ENCODE assay signal across 29 cellular contexts in genomic region chr6:55621993-55622392, GRCh38. TPM values are rescaled to one million over a fixed set of nuclear protein-coding genes. Genes with fewer than 3 reads are reported as not detected.
"Had no signal": no experiment of that assay in that cellular context is flagged by ENCODE, and none has a peak within 500 bp of the region (broad histone marks: within the 10 kb centered on the region; RNA-seq: fewer than 3 reads in every experiment).

No MANE protein-coding gene starts in this region.

- H3K27me3 ChIP-seq: stomach, suprapubic skin, testis, thyroid gland, tibial artery, tibial nerve, transverse colon, upper lobe of left lung, upper lobe of right lung, uterus, vagina had no signal

- H3K27ac ChIP-seq: stomach, suprapubic skin, testis, thoracic aorta, thyroid gland, tibial artery, tibial nerve, transverse colon, upper lobe of left lung, upper lobe of right lung, uterus, vagina had no signal

- H3K36me3 ChIP-seq: stomach, suprapubic skin, thoracic aorta, thyroid gland, tibial artery, tibial nerve, transverse colon, upper lobe of left lung, upper lobe of right lung, uterus, vagina had no signal

- H3K4me3 ChIP-seq: stomach, suprapubic skin, testis, thoracic aorta, thyroid gland, tibial artery, tibial nerve, transverse colon, upper lobe of left lung, upper lobe of right lung, uterus, vagina had no signal

- H3K27me3 Mint-ChIP-seq: stimulated activated memory B cell treated with anti-CD40 and anti-IgM and Interleukin-4, amounts not matched to agents 10 μg/mL and 1 μg/mL and 100 μg/mL, for 72 hours; stimulated activated naive B cell treated with anti-CD40 and anti-IgM and Interleukin-4, amounts not matched to agents 10 μg/mL and 1 μg/mL and 100 μg/mL, for 72 hours; stimulated activated naive CD8-positive, alpha-beta T cell treated with anti-CD3 and anti-CD28 coated beads, Interleukin-15, amount 100 ng/mL, for 72 hours; stimulated activated naive CD8-positive, alpha-beta T cell treated with anti-CD3 and anti-CD28 coated beads, Interleukin-15, Interleukin-2, amounts not matched to agents 100 ng/mL and 50 ng/mL, for 24 hours; type B pancreatic cell had no signal

- H3K4me1 Mint-ChIP-seq: stimulated activated effector memory CD8-positive, alpha-beta T cell treated with anti-CD3 and anti-CD28 coated beads, Interleukin-12 subunit alpha, Interleukin-12 subunit beta, amount 100 ng/mL, for 72 hours; stimulated activated memory B cell treated with anti-CD40 and anti-IgM and Interleukin-4, amounts not matched to agents 10 μg/mL and 1 μg/mL and 100 μg/mL, for 72 hours; stimulated activated naive CD8-positive, alpha-beta T cell treated with anti-CD3 and anti-CD28 coated beads, Interleukin-15, amount 100 ng/mL, for 72 hours had no signal

- H3K27ac Mint-ChIP-seq: stimulated activated effector memory CD8-positive, alpha-beta T cell treated with anti-CD3 and anti-CD28 coated beads, Interleukin-12 subunit alpha, Interleukin-12 subunit beta, amount 100 ng/mL, for 72 hours; stimulated activated memory B cell treated with anti-CD40 and anti-IgM and Interleukin-4, amounts not matched to agents 10 μg/mL and 1 μg/mL and 100 μg/mL, for 72 hours; stimulated activated naive B cell treated with anti-CD40 and anti-IgM and Interleukin-4, amounts not matched to agents 10 μg/mL and 1 μg/mL and 100 μg/mL, for 72 hours; stimulated activated naive CD8-positive, alpha-beta T cell treated with anti-CD3 and anti-CD28 coated beads, Interleukin-15, amount 100 ng/mL, for 72 hours; stimulated activated naive CD8-positive, alpha-beta T cell treated with anti-CD3 and anti-CD28 coated beads, Interleukin-15, Interleukin-2, amounts not matched to agents 100 ng/mL and 50 ng/mL, for 24 hours; type B pancreatic cell had no signal

- ATAC-seq: stimulated activated effector memory CD8-positive, alpha-beta T cell treated with anti-CD3 and anti-CD28 coated beads, Interleukin-12 subunit alpha, Interleukin-12 subunit beta, amount 100 ng/mL, for 72 hours; stimulated activated memory B cell treated with anti-CD40 and anti-IgM and Interleukin-4, amounts not matched to agents 10 μg/mL and 1 μg/mL and 100 μg/mL, for 72 hours; stimulated activated naive B cell treated with anti-CD40 and anti-IgM and Interleukin-4, amounts not matched to agents 10 μg/mL and 1 μg/mL and 100 μg/mL, for 72 hours; stimulated activated naive CD8-positive, alpha-beta T cell treated with anti-CD3 and anti-CD28 coated beads, Interleukin-15, amount 100 ng/mL, for 72 hours; stimulated activated naive CD8-positive, alpha-beta T cell treated with anti-CD3 and anti-CD28 coated beads, Interleukin-15, Interleukin-2, amounts not matched to agents 100 U/mL and 50 U/mL, for 24 hours; upper lobe of right lung had no signal

- DNase-seq: stimulated activated CD4-positive, alpha-beta T cell treated with anti-CD3 and anti-CD28 coated beads, Interleukin-2, amount 100 ng/mL, for 48 hours; stimulated activated CD4-positive, alpha-beta T cell treated with anti-CD3 and anti-CD28 coated beads, Interleukin-4, amount 100 ng/mL, for 1 hour; stimulated activated CD4-positive, alpha-beta T cell treated with anti-CD3 and anti-CD28 coated beads, Interleukin-4, amount 100 ng/mL, for 24 hours; stimulated activated CD4-positive, alpha-beta T cell treated with anti-CD3 and anti-CD28 coated beads, Interleukin-4, amount 100 ng/mL, for 4 hours; stimulated activated CD8-positive, alpha-beta memory T cell treated with anti-CD3 and anti-CD28 coated beads, Interleukin-4, amount 100 ng/mL, for 48 hours; stimulated activated naive B cell treated with anti-CD40 and anti-IgM and Interleukin-4, amounts not matched to agents 10 μg/mL and 1 μg/mL and 100 μg/mL, for 72 hours; stimulated activated naive CD4-positive, alpha-beta T cell; stimulated activated naive CD4-positive, alpha-beta T cell treated with Interleukin-2 at 50 U/mL for 16 hours; stimulated activated naive CD8-positive, alpha-beta T cell treated with anti-CD3 and anti-CD28 coated beads, Interleukin-15, amount 100 ng/mL, for 72 hours; stimulated activated naive CD8-positive, alpha-beta T cell treated with anti-CD3 and anti-CD28 coated beads, Interleukin-15, Interleukin-2, amounts not matched to agents 100 U/mL and 50 U/mL, for 24 hours; stomach; substantia nigra; testis; thyroid gland; tibial artery; transverse colon; trophoblast cell; upper lobe of left lung; upper lobe of right lung; uterus had no signal

- H3K36me3 Mint-ChIP-seq: stimulated activated effector memory CD8-positive, alpha-beta T cell treated with anti-CD3 and anti-CD28 coated beads, Interleukin-12 subunit alpha, Interleukin-12 subunit beta, amount 100 ng/mL, for 72 hours; stimulated activated memory B cell treated with anti-CD40 and anti-IgM and Interleukin-4, amounts not matched to agents 10 μg/mL and 1 μg/mL and 100 μg/mL, for 72 hours; stimulated activated naive B cell treated with anti-CD40 and anti-IgM and Interleukin-4, amounts not matched to agents 10 μg/mL and 1 μg/mL and 100 μg/mL, for 72 hours; type B pancreatic cell had no signal

- H3K4me1 ChIP-seq: stomach, suprapubic skin, testis, thyroid gland, tibial artery, tibial nerve, transverse colon, upper lobe of left lung, upper lobe of right lung, uterus, vagina had no signal

- FAIRE-seq: urothelium cell line had no signal

- H3K9me3 ChIP-seq: stomach, suprapubic skin, testis, thoracic aorta, thyroid gland, transverse colon, upper lobe of right lung, uterus, vagina had no signal

- H3K4me3 Mint-ChIP-seq: stimulated activated effector memory CD8-positive, alpha-beta T cell treated with anti-CD3 and anti-CD28 coated beads, Interleukin-12 subunit alpha, Interleukin-12 subunit beta, amount 100 ng/mL, for 72 hours; stimulated activated memory B cell treated with anti-CD40 and anti-IgM and Interleukin-4, amounts not matched to agents 10 μg/mL and 1 μg/mL and 100 μg/mL, for 72 hours; stimulated activated naive B cell treated with anti-CD40 and anti-IgM and Interleukin-4, amounts not matched to agents 10 μg/mL and 1 μg/mL and 100 μg/mL, for 72 hours; stimulated activated naive CD8-positive, alpha-beta T cell treated with anti-CD3 and anti-CD28 coated beads, Interleukin-15, amount 100 ng/mL, for 72 hours; stimulated activated naive CD8-positive, alpha-beta T cell treated with anti-CD3 and anti-CD28 coated beads, Interleukin-15, Interleukin-2, amounts not matched to agents 100 ng/mL and 50 ng/mL, for 24 hours; type B pancreatic cell had no signal

RNA-seq across cellular contexts. Expression of gene HMGCLL1, which starts 43.0 kb away (rescaled TPM):
- total RNA-seq: thoracic aorta had no signal
